Comparison of ENCODE assay signal across 8 cellular contexts in the genomic region with DNA sequence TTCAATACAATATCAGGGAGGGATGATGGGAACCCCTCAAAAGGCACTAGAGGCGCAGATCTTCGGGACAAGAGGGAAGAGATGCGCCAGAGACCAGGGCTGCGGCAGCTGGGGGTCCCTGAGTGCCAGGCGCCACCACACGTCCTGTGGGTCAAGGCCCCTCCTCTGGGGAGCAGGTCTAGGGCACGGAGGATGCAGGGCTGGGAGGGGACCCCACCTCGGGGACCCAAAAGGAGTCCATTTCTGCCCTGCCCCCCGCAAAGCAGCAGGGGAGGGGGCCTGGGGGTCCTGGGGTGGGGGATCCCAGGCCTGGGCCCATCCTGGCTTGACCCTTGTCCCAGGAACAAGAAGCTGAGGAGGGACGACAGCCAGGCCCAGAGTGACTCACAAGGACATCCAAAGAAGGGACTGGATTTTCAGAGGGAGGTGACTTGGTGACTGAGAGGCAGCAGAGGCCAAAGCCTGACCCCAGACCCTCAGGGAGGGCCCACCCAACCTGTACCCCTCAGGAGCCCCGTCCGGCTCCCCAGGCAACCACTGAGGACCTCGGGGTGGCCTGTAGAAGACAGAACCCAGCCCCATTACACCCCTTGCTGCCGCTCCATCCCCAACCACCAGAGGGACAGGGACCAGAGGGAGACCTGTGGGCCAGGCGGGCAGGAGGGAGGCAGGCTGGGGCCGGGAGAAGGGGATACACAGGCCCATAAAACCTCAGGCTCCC. TPM values are rescaled to one million over a fixed set of nuclear protein-coding genes. Genes with fewer than 3 reads are reported as not detected.
A peak's percentile ranks its signal among the peaks of the same experiment; 100 is the strongest.
DNase-seq lines count a peak whose midpoint lies in the region; ATAC-seq, FAIRE-seq and TF ChIP-seq lines count a peak whose summit lies in the region.

No MANE protein-coding gene starts in this region.

- DNase-seq in AG04450 (ENCODE audit: low read depth, low spot score) = no peak
- peak; percentile 50 for DNase-seq in GM19238 (ENCODE audit: insufficient read length, low spot score)
- DNase-seq in SKM-1 (lab: John Stamatoyannopoulos, UW; ENCODE audit: unreplicated experiment) = peak; percentile 15
- DNase-seq in H1 (ENCODE audit: low read depth in 1 of 2, low spot score in 2 of 2) = peak in 1 of 2 experiments; percentile 78
- DNase-seq in mucosa of gallbladder (ENCODE audit: low spot score) = no peak

- H3K9me3 ChIP-seq in AG04450 (ENCODE audit: control insufficient read depth, insufficient read depth, low read length) (no peaks in the 10 kb centered on the region; the same call in 1 of the 2 replicates), H1 (ENCODE audit: insufficient read depth in 2 of 2, low read depth in 1 of 2, low read length in 1 of 2) (no peaks in the 10 kb centered on the region), neural cell (ENCODE audit: low read length) (no peaks in the 10 kb centered on the region)

- H2BK15ac ChIP-seq in H1 (ENCODE audit: low read length) = no peak overlapping the region

- no peak overlapping the region for H3K4me3 ChIP-seq in AG04450 (ENCODE audit: low read depth, low read length)
- H3K4me3 ChIP-seq in H1 (ENCODE audit: extremely low read depth in 1 of 4, insufficient read depth in 2 of 4, low read depth in 3 of 4, low read length in 4 of 4) = no peak overlapping the region
- H3K4me3 ChIP-seq in neural cell (ENCODE audit: low read length) = no peak overlapping the region

- H2AFZ ChIP-seq in H1 (ENCODE audit: low read length) = no peak overlapping the region
- H2AFZ ChIP-seq in neural cell (ENCODE audit: low read depth, low read length) = no peak overlapping the region

- no peak overlapping the region for H4K91ac ChIP-seq in H1 (replicated peaks; ENCODE audit: insufficient read length, low read length)

- H4K5ac ChIP-seq in H1 (ENCODE audit: insufficient read length, low read depth, low read length) = no peak overlapping the region

- no peak for TF ChIP-seq POLR2A in H1 (IDR thresholded peaks at IDR 0.05; ENCODE audit: control extremely low read depth in 1 of 2, low read depth in 2 of 2, low read length in 2 of 2)

- no peaks in the 10 kb centered on the region for H3F3A ChIP-seq in neural cell (ENCODE audit: insufficient read depth, low read length, poor library complexity, severe bottlenecking)

- no peak overlapping the region for H4K8ac ChIP-seq in H1 (ENCODE audit: extremely low read depth, insufficient read depth, low read length)

- H3K27ac ChIP-seq in AG04450 (ENCODE audit: low read depth, low read length) (no peak overlapping the region), H1 (ENCODE audit: low read depth, low read length) (no peak overlapping the region), neural cell (ENCODE audit: low read length) (no peak overlapping the region)

- H3K18ac ChIP-seq in H1 (ENCODE audit: extremely low read depth, low read length) = no peak overlapping the region

- no peak overlapping the region for H2BK12ac ChIP-seq in H1 (ENCODE audit: low read depth, low read length)

- H3K23ac ChIP-seq in H1 (ENCODE audit: insufficient read length) = no peak overlapping the region

- H3K4me2 ChIP-seq in H1 (ENCODE audit: insufficient read depth in 1 of 2, low read depth in 2 of 2, low read length in 2 of 2) = no peak overlapping the region
- H3K4me2 ChIP-seq in neural cell (ENCODE audit: low read length) = no peak overlapping the region

- no peak overlapping the region for H2AK5ac ChIP-seq in H1 (ENCODE audit: low read depth, low read length)

- FAIRE-seq in H1 (lab: Jason Lieb, UNC) = no peak

- 92% methylated on average over 12 of the region's 16 CpGs; no CpG with 5 or more reads in 1 of the 2 experiments for WGBS in H1 (ENCODE audit: extremely low coverage in 1 of 2, insufficient coverage in 1 of 2, insufficient read length in 1 of 2, insufficient replicate concordance in 2 of 2, low coverage in 1 of 2, low lambda C conversion rate in 2 of 2, missing lambda C conversion rate in 1 of 2), 2 experiments

- H3K4me1 ChIP-seq in H1 (replicated peaks in 1 of 4; ENCODE audit: control insufficient read depth in 3 of 4, insufficient read depth in 4 of 4, low read length in 3 of 4) = peaks cover 0 to 3% (median 0%) of the 10 kb centered on the region in 4 experiments; a peak in 3 of 7 replicates

- no peak overlapping the region for H3K14ac ChIP-seq in H1 (ENCODE audit: insufficient read length)

- no peaks in the 10 kb centered on the region for H3K79me1 ChIP-seq in H1 (ENCODE audit: low read depth, low read length)

- CTCF ChIA-PET in AG04450 (lab: Charles Lee) = interaction anchor here (0.5 to 3.7 kb wide), 3 partner anchors 74 to 364 kb away, joined by 4 to 103 read pairs (median 4); no protein-coding TSS in a partner anchor
- CTCF ChIA-PET in H1 (lab: Charles Lee; ENCODE audit: partially characterized antibody) = interaction anchor here (0.7 to 11.4 kb wide), 21 partner anchors 9 to 258 kb away, joined by 3 to 193 read pairs (median 9); a partner anchor contains a TSS

- TF ChIP-seq CTCF in AG04450 (IDR thresholded peaks at IDR 0.05; ENCODE audit: low read depth, low read length) (peak; percentile 67), H1 (IDR thresholded peaks at IDR 0.05; ENCODE audit: control extremely low read depth in 1 of 3, insufficient read depth in 1 of 3, low read depth in 1 of 3, low read length in 3 of 3) (peak in 2 of 3 experiments; percentile 72 to 87; a peak in 3 of 4 replicates), neural cell (IDR thresholded peaks at IDR 0.05; ENCODE audit: poor library complexity, severe bottlenecking) (no peak)

- H2BK120ac ChIP-seq in H1 (replicated peaks; ENCODE audit: low read depth, low read length) = no peak overlapping the region

- no peak overlapping the region for H2BK5ac ChIP-seq in H1 (ENCODE audit: low read depth, low read length)

- no peak for TF ChIP-seq EP300 in H1 (IDR thresholded peaks at IDR 0.05; ENCODE audit: borderline replicate concordance in 1 of 2, low read depth in 2 of 2, low read length in 2 of 2)
- no peak for TF ChIP-seq EP300 in neural cell (conservative IDR thresholded peaks at IDR 0.05; ENCODE audit: poor library complexity, severe bottlenecking)

- H2BK20ac ChIP-seq in H1 (ENCODE audit: low read length) = no peak overlapping the region

- no peaks in the 10 kb centered on the region for H3K9me2 ChIP-seq in neural cell (ENCODE audit: insufficient read depth, low read length)

- H3K23me2 ChIP-seq in H1 (ENCODE audit: low read depth, low read length) = no peaks in the 10 kb centered on the region

- H3K36me3 ChIP-seq in H1 (ENCODE audit: control insufficient read depth in 2 of 4, insufficient read depth in 4 of 4, low read length in 3 of 4) (peaks cover 0 to 13% (median 1%) of the 10 kb centered on the region in 4 experiments; a peak in 1 of 8 replicates), neural cell (ENCODE audit: insufficient read depth, low read length) (no peaks in the 10 kb centered on the region)

- no peaks in the 10 kb centered on the region for H3K79me2 ChIP-seq in H1 (ENCODE audit: control insufficient read depth in 1 of 2, insufficient read depth in 2 of 2, low read length in 2 of 2)
- H3K79me2 ChIP-seq in neural cell (replicated peaks; ENCODE audit: insufficient read depth, low read length) = no peaks in the 10 kb centered on the region

- H3K9ac ChIP-seq in H1 (replicated peaks in 1 of 4; ENCODE audit: extremely low read depth in 1 of 4, low read depth in 3 of 4, low read length in 3 of 4) = no peak overlapping the region
- no peak overlapping the region for H3K9ac ChIP-seq in neural cell (ENCODE audit: low read length)

- ATAC-seq in HG02588 (IDR thresholded peaks at IDR 0.05; ENCODE audit: unreplicated experiment) (no peak), GM19397 (IDR thresholded peaks at IDR 0.05; ENCODE audit: unreplicated experiment) (no peak)

- H4K20me1 ChIP-seq in H1 (replicated peaks in 1 of 2; ENCODE audit: control insufficient read depth in 1 of 2, insufficient read depth in 2 of 2, low read length in 2 of 2) (peaks cover 0 to 3% of the 10 kb centered on the region in 2 experiments), neural cell (ENCODE audit: insufficient read depth) (no peaks in the 10 kb centered on the region)

- POLR2A ChIA-PET in AG04450 (lab: Yijun Ruan, JAX) (interaction anchor here (0.6 to 1.4 kb wide), 2 partner anchors 51 to 81 kb away, joined by 4 to 8 read pairs; no protein-coding TSS in a partner anchor), H1 (lab: Charles Lee; ENCODE audit: partially characterized antibody) (interaction anchor here (1.0 to 3.8 kb wide), 4 partner anchors 16 to 167 kb away, joined by 3 to 13 read pairs (median 4); a partner anchor contains a TSS)

- no peak overlapping the region for H3K56ac ChIP-seq in H1 (replicated peaks; ENCODE audit: insufficient read length, low read depth, low read length)

- H3K4ac ChIP-seq in H1 (replicated peaks; ENCODE audit: insufficient read length, low read depth, low read length) = no peak overlapping the region

- no peaks in the 10 kb centered on the region for H3K27me3 ChIP-seq in AG04450 (ENCODE audit: control insufficient read depth, insufficient read depth, low read length)
- no peaks in the 10 kb centered on the region for H3K27me3 ChIP-seq in H1 (replicated peaks in 1 of 4; ENCODE audit: control insufficient read depth in 3 of 4, extremely low read depth in 1 of 4, insufficient read depth in 3 of 4, low read length in 3 of 4)
- no peaks in the 10 kb centered on the region for H3K27me3 ChIP-seq in neural cell (ENCODE audit: insufficient read depth, low read depth, low read length)

- peak; percentile 62 to 73 for TF ChIP-seq RAD21 in H1 (IDR thresholded peaks at IDR 0.05 in 1 of 2, conservative IDR thresholded peaks at IDR 0.05 in 1 of 2; ENCODE audit: low read depth in 2 of 2, low read length in 2 of 2)
- no peak for TF ChIP-seq RAD21 in neural cell (conservative IDR thresholded peaks at IDR 0.05)

RNA-seq across cellular contexts. Expression of a gene that starts 54.2 kb away (rescaled TPM):
- polyA plus RNA-seq in AG04450 (2011; rRNA removed) (3.4 and 4.8 TPM in 2 replicates), H1 (2011; rRNA removed) (9.7 and 16.2 TPM in 2 replicates), neural cell (21.6 and 27.1 TPM in 2 replicates)
- polyA minus RNA-seq in AG04450 (2011; rRNA and poly(A)+ RNA removed) = 4.9 and 5.7 TPM in 2 replicates
- 18.3 and 18.8 TPM in 2 replicates for total RNA-seq in H1 (2021; fragmentation: NEBNext Ultra II Directional; extraction: Animal tissue kit (Norgen Biotek cat#: 25700))
- 14.4 TPM for polyA plus RNA-seq in H1 (2011; cell fraction: cytosol; rRNA removed)
- 38.1 TPM for polyA plus RNA-seq in H1 (2011; cell fraction: nucleus; rRNA removed)
- polyA plus RNA-seq in H1 (2012, experiment 1 of 2) = 13.0 to 19.6 TPM (median 17.2 TPM) in 4 replicates
- 17.2 TPM for polyA plus RNA-seq in H1 (2012, experiment 2 of 2)
- polyA plus RNA-seq in H1 (2013, experiment 1 of 2) = 10.1 TPM
- polyA plus RNA-seq in H1 (2013, experiment 2 of 2) = 9.4 TPM
- 9.7 and 10.9 TPM in 2 replicates for polyA minus RNA-seq in H1 (2011; rRNA and poly(A)+ RNA removed)
- polyA minus RNA-seq in H1 (2011; cell fraction: cytosol; rRNA and poly(A)+ RNA removed) = 12.3 TPM
- polyA minus RNA-seq in H1 (2011; cell fraction: nucleus; rRNA and poly(A)+ RNA removed) = 21.2 TPM
- polyA minus RNA-seq in neural cell = 24.4 and 26.3 TPM in 2 replicates
- total RNA-seq in mucosa of gallbladder = 30.1 TPM

RNA-seq across cellular contexts. Expression of a gene that starts 54.4 kb away (rescaled TPM):
- 2,379 and 2,541 TPM in 2 replicates for polyA plus RNA-seq in AG04450 (2011; rRNA removed)
- 720 and 1,006 TPM in 2 replicates for polyA minus RNA-seq in AG04450 (2011; rRNA and poly(A)+ RNA removed)
- total RNA-seq in H1 (2021; fragmentation: NEBNext Ultra II Directional; extraction: Animal tissue kit (Norgen Biotek cat#: 25700)) = 1,993 and 2,006 TPM in 2 replicates
- 4,427 and 4,892 TPM in 2 replicates for polyA plus RNA-seq in H1 (2011; rRNA removed)
- 5,729 TPM for polyA plus RNA-seq in H1 (2011; cell fraction: cytosol; rRNA removed)
- 1,855 TPM for polyA plus RNA-seq in H1 (2011; cell fraction: nucleus; rRNA removed)
- polyA plus RNA-seq in H1 (2012, experiment 1 of 2) = 3,132 to 3,522 TPM (median 3,375 TPM) in 4 replicates
- polyA plus RNA-seq in H1 (2012, experiment 2 of 2) = 5,820 TPM
- 3,402 TPM for polyA plus RNA-seq in H1 (2013, experiment 1 of 2)
- 3,308 TPM for polyA plus RNA-seq in H1 (2013, experiment 2 of 2)
- 609 and 632 TPM in 2 replicates for polyA minus RNA-seq in H1 (2011; rRNA and poly(A)+ RNA removed)
- polyA minus RNA-seq in H1 (2011; cell fraction: cytosol; rRNA and poly(A)+ RNA removed) = 823 TPM
- 843 TPM for polyA minus RNA-seq in H1 (2011; cell fraction: nucleus; rRNA and poly(A)+ RNA removed)
- 839 and 862 TPM in 2 replicates for polyA plus RNA-seq in neural cell
- polyA minus RNA-seq in neural cell = 261 and 348 TPM in 2 replicates
- 764 TPM for total RNA-seq in mucosa of gallbladder

Comparison
In these comparisons a context has a peak if more than half of its experiments do, and no peak if none do; other contexts are left out.
1. DNase-seq: peak in GM19238 (single experiment) and SKM-1 (single experiment); none in AG04450 (single experiment) and mucosa of gallbladder (single experiment).